8 cellular contexts compared by ENCODE assay signal in genomic region chr13:111046590-111047141, GRCh38.
DNase-seq lines count a peak whose midpoint lies in the region; ATAC-seq and TF ChIP-seq lines count a peak whose summit lies in the region.

No MANE protein-coding gene starts in this region.

- H3K4me3 Mint-ChIP-seq in activated naive CD8-positive, alpha-beta T cell treated with anti-CD3 and anti-CD28 coated beads, Interleukin-2, amount 10 ng/mL, durations not matched to agents 7 days and 5 days, result no peak overlapping the region
- no peak overlapping the region for H3K4me3 Mint-ChIP-seq in activated naive CD8-positive, alpha-beta T cell treated with anti-CD3 and anti-CD28 coated beads for 36 hours
- no peak overlapping the region for H3K4me3 Mint-ChIP-seq in type B pancreatic cell

- no peaks in the 10 kb centered on the region for H3K36me3 Mint-ChIP-seq in activated naive CD8-positive, alpha-beta T cell treated with anti-CD3 and anti-CD28 coated beads, Interleukin-2, amount 10 ng/mL, durations not matched to agents 7 days and 5 days
- H3K36me3 Mint-ChIP-seq in activated naive CD8-positive, alpha-beta T cell treated with anti-CD3 and anti-CD28 coated beads for 36 hours, result no peaks in the 10 kb centered on the region
- no peaks in the 10 kb centered on the region for H3K36me3 Mint-ChIP-seq in type B pancreatic cell

- ATAC-seq in activated naive CD8-positive, alpha-beta T cell treated with anti-CD3 and anti-CD28 coated beads, Interleukin-2, amount 10 ng/mL, durations not matched to agents 7 days and 5 days (ENCODE audit: low read depth), result peak; percentile 66
- ATAC-seq in HG03558 (IDR thresholded peaks at IDR 0.05; ENCODE audit: extremely low read depth, unreplicated experiment), result peak; percentile 55
- ATAC-seq in HG03521 (IDR thresholded peaks at IDR 0.05; ENCODE audit: unreplicated experiment), result no peak

- peaks cover 10% of the 10 kb centered on the region for H3K27me3 Mint-ChIP-seq in activated naive CD8-positive, alpha-beta T cell treated with anti-CD3 and anti-CD28 coated beads, Interleukin-2, amount 10 ng/mL, durations not matched to agents 7 days and 5 days
- peaks cover 8% of the 10 kb centered on the region for H3K27me3 Mint-ChIP-seq in activated naive CD8-positive, alpha-beta T cell treated with anti-CD3 and anti-CD28 coated beads for 36 hours
- H3K27me3 Mint-ChIP-seq in type B pancreatic cell, result peaks cover 7% of the 10 kb centered on the region

- DNase-seq in activated naive CD8-positive, alpha-beta T cell treated with anti-CD3 and anti-CD28 coated beads, Interleukin-2, amount 10 ng/mL, durations not matched to agents 7 days and 5 days, result no peak
- DNase-seq in activated naive CD8-positive, alpha-beta T cell treated with anti-CD3 and anti-CD28 coated beads for 36 hours, result no peak
- DNase-seq in epithelial cell of esophagus (ENCODE audit: low read depth), result no peak
- DNase-seq in type B pancreatic cell (ENCODE audit: extremely low spot score, unreplicated experiment), result no peak
- no peak for DNase-seq in DMS79 (lab: John Stamatoyannopoulos, UW)
- no peak for DNase-seq in NCI-H510A (lab: John Stamatoyannopoulos, UW)

- H3K4me1 Mint-ChIP-seq in activated naive CD8-positive, alpha-beta T cell treated with anti-CD3 and anti-CD28 coated beads, Interleukin-2, amount 10 ng/mL, durations not matched to agents 7 days and 5 days, result no peaks in the 10 kb centered on the region
- no peaks in the 10 kb centered on the region for H3K4me1 Mint-ChIP-seq in activated naive CD8-positive, alpha-beta T cell treated with anti-CD3 and anti-CD28 coated beads for 36 hours
- no peaks in the 10 kb centered on the region for H3K4me1 Mint-ChIP-seq in type B pancreatic cell (ENCODE audit: unreplicated experiment)

- POLR2A ChIA-PET in activated naive CD8-positive, alpha-beta T cell treated with anti-CD3 and anti-CD28 coated beads, Interleukin-2, amount 10 ng/mL, durations not matched to agents 7 days and 5 days (lab: Charles Lee), result no interaction called here

- H3K27ac Mint-ChIP-seq in activated naive CD8-positive, alpha-beta T cell treated with anti-CD3 and anti-CD28 coated beads, Interleukin-2, amount 10 ng/mL, durations not matched to agents 7 days and 5 days, result no peak overlapping the region
- H3K27ac Mint-ChIP-seq in activated naive CD8-positive, alpha-beta T cell treated with anti-CD3 and anti-CD28 coated beads for 36 hours, result no peak overlapping the region
- H3K27ac Mint-ChIP-seq in type B pancreatic cell, result no peak overlapping the region

- no peak overlapping the region for H3K4me3 ChIP-seq in epithelial cell of esophagus (ENCODE audit: low read length)

- H3K9me3 Mint-ChIP-seq in activated naive CD8-positive, alpha-beta T cell treated with anti-CD3 and anti-CD28 coated beads, Interleukin-2, amount 10 ng/mL, durations not matched to agents 7 days and 5 days, result no peaks in the 10 kb centered on the region
- no peaks in the 10 kb centered on the region for H3K9me3 Mint-ChIP-seq in activated naive CD8-positive, alpha-beta T cell treated with anti-CD3 and anti-CD28 coated beads for 36 hours
- no peaks in the 10 kb centered on the region for H3K9me3 Mint-ChIP-seq in type B pancreatic cell

- TF ChIP-seq CTCF in epithelial cell of esophagus (IDR thresholded peaks at IDR 0.05; ENCODE audit: insufficient read depth, low read depth, low read length, missing control alignments), result peak; percentile 17
- peak; percentile 35 for TF ChIP-seq CTCF in type B pancreatic cell (conservative IDR thresholded peaks at IDR 0.05)
